Comparison of ENCODE assay signal across 26 cellular contexts in genomic region chr17:5399767-5400166, GRCh38.
"Had no signal": no experiment of that assay in that cellular context is flagged by ENCODE, and none has a peak within 500 bp of the region (broad histone marks: within the 10 kb centered on the region; RNA-seq: fewer than 3 reads in every experiment).

No MANE protein-coding gene starts in this region.

- DNase-seq: kidney; left colon; left lung; lower lobe of right lung; mammary epithelial cell; mesenchymal stem cell; naive thymus-derived CD8-positive, alpha-beta T cell; nucleus accumbens; pancreas; posterior cingulate gyrus; retina; right cardiac atrium; sigmoid colon; small intestine; spleen; stimulated activated CD4-positive, alpha-beta T cell treated with anti-CD3 and anti-CD28 coated beads, Interleukin-4, amount 100 ng/mL, for 24 hours; stimulated activated naive CD4-positive, alpha-beta T cell; tibial artery; trophoblast cell; upper lobe of right lung had no signal

- FAIRE-seq: islet of Langerhans, kidney, pancreas, urothelium cell line had no signal

- H3K4me1 ChIP-seq: left lung, lower lobe of right lung, pancreas, prostate gland, sigmoid colon, spleen, suprapubic skin, tibial artery, upper lobe of right lung had no signal

- H3K27me3 ChIP-seq: left lung, pancreas, sigmoid colon, spleen, suprapubic skin, tibial artery, upper lobe of right lung had no signal

- H3K9me3 ChIP-seq: left lung, lower lobe of right lung, pancreas, prostate gland, sigmoid colon, spleen, suprapubic skin, thoracic aorta, tibial artery, upper lobe of right lung had no signal

- ATAC-seq: left colon; left lung; lower lobe of right lung; naive thymus-derived CD8-positive, alpha-beta T cell; pancreas; right cardiac atrium; stimulated activated effector memory CD8-positive, alpha-beta T cell treated with anti-CD3 and anti-CD28 coated beads, Interleukin-12 subunit alpha, Interleukin-12 subunit beta, amount 100 ng/mL, for 72 hours; upper lobe of right lung had no signal

- H3K27ac ChIP-seq: left lung, lower lobe of right lung, pancreas, prostate gland, sigmoid colon, spleen, suprapubic skin, thoracic aorta, tibial artery, upper lobe of right lung had no signal

- H3K4me3 ChIP-seq: left lung, lower lobe of right lung, pancreas, prostate gland, sigmoid colon, spleen, suprapubic skin, thoracic aorta, tibial artery, upper lobe of right lung had no signal
